9 cellular contexts compared by ENCODE assay signal in genomic region chr10:70169011-70169410, GRCh38. TPM values are rescaled to one million over a fixed set of nuclear protein-coding genes. Genes with fewer than 3 reads are reported as not detected.
DNase-seq lines count a peak whose midpoint lies in the region; ATAC-seq and TF ChIP-seq lines count a peak whose summit lies in the region.
"Had no signal": no experiment of that assay in that cellular context is flagged by ENCODE, and none has a peak within 500 bp of the region (broad histone marks: within the 10 kb centered on the region; RNA-seq: fewer than 3 reads in every experiment).

No MANE protein-coding gene starts in this region.

- DNase-seq in cardiac muscle cell (ENCODE audit: low read depth in 1 of 2, low spot score in 1 of 2) (no peak), left cardiac atrium (no peak), astrocyte of the cerebellum (ENCODE audit: low read depth) (no peak), lower leg skin (ENCODE audit: low spot score in 2 of 2) (no peak), upper lobe of left lung (no peak), NCI-H526 (lab: John Stamatoyannopoulos, UW) (no peak), medulla oblongata (ENCODE audit: extremely low spot score) (no peak)
- DNase-seq: activated CD4-positive, alpha-beta T cell treated with anti-CD3 and anti-CD28 coated beads, Interleukin-2, amount 50 U/mL, for 1 hour had no signal

- H3K4me1 ChIP-seq in cardiac muscle cell (ENCODE audit: low read depth) = peaks cover 3% of the 10 kb centered on the region
- peaks cover 40 to 58% (median 46%) of the 10 kb centered on the region in 4 donors for H3K4me1 ChIP-seq in upper lobe of left lung

- H3K27ac ChIP-seq in cardiac muscle cell = peak overlapping the region; percentile 93
- peak overlapping the region; percentile 94 to 99 (median 94) for H3K27ac ChIP-seq in upper lobe of left lung

- TF ChIP-seq EP300 in upper lobe of left lung (IDR thresholded peaks at IDR 0.05) = no peak

- no peak for TF ChIP-seq POLR2A in lower leg skin (IDR thresholded peaks at IDR 0.05)
- TF ChIP-seq POLR2A in upper lobe of left lung (IDR thresholded peaks at IDR 0.05) = no peak

- H3K9me3 ChIP-seq in cardiac muscle cell (ENCODE audit: low read depth) (no peaks in the 10 kb centered on the region), upper lobe of left lung (no peaks in the 10 kb centered on the region)

- in situ Hi-C loops in astrocyte of the cerebellum (cut with HindIII; ENCODE audit: low sequenced_read_pairs) = no loop called here

- 22% methylated on average over 2 of the region's 2 CpGs for WGBS in lower leg skin, 2 donors
- WGBS in upper lobe of left lung, 2 donors = 16 to 31% methylated on average over 2 of the region's 2 CpGs

- H3K27me3 ChIP-seq in cardiac muscle cell (no peaks in the 10 kb centered on the region), upper lobe of left lung (no peaks in the 10 kb centered on the region)

- H3K36me3 ChIP-seq in cardiac muscle cell (peaks cover 4% of the 10 kb centered on the region), upper lobe of left lung (peaks cover 0 to 18% (median 1%) of the 10 kb centered on the region in 4 donors)

- TF ChIP-seq CTCF in cardiac muscle cell (IDR thresholded peaks at IDR 0.05; ENCODE audit: low read depth, low read length) (no peak), astrocyte of the cerebellum (IDR thresholded peaks at IDR 0.05; ENCODE audit: low read depth, low read length, missing control alignments) (no peak), lower leg skin (IDR thresholded peaks at IDR 0.05) (no peak), upper lobe of left lung (IDR thresholded peaks at IDR 0.05) (no peak)

- H3K4me3 ChIP-seq in cardiac muscle cell (peak overlapping the region; percentile 90), astrocyte of the cerebellum (ENCODE audit: low read depth, low read length) (peak overlapping the region; percentile 98), lower leg skin (ENCODE audit: low read depth, poor library complexity, severe bottlenecking) (peak overlapping the region; percentile 67), upper lobe of left lung (peak overlapping the region in 3 of 4 donors; percentile 66 to 96 (median 70))

- no peak for ATAC-seq in left cardiac atrium
- no peak for ATAC-seq in upper lobe of left lung (ENCODE audit: low FRiP score in 2 of 2)
- ATAC-seq in HG02588 (IDR thresholded peaks at IDR 0.05; ENCODE audit: unreplicated experiment) = no peak

- intact Hi-C loops in left cardiac atrium (cut with DNase I) = no loop called here
- intact Hi-C loops in lower leg skin (cut with DNase I; ENCODE audit: low total_unique reads) = no loop called here

RNA-seq across cellular contexts. Expression of gene SAR1A, which starts 1.3 kb away (rescaled TPM):
- total RNA-seq in cardiac muscle cell (63.6 and 70.3 TPM in 2 replicates), left cardiac atrium (100 to 1,000 TPM; 114 to 126 TPM), lower leg skin (10 to 100 TPM; 36.7 to 59.2 (median 45.1) TPM), upper lobe of left lung (100 to 1,000 TPM in 4 of 6 donors, 10 to 100 TPM in 2; 34.3 to 130 (median 112) TPM)
- 77.8 and 86.0 TPM in 2 replicates for polyA plus RNA-seq in cardiac muscle cell

RNA-seq across cellular contexts. Expression of gene TYSND1, which starts 22.5 kb away (rescaled TPM):
- total RNA-seq in cardiac muscle cell (16.6 and 28.8 TPM in 2 replicates), left cardiac atrium (1 to 10 TPM; 6.3 to 8.5 TPM), lower leg skin (10 to 100 TPM; 39.8 to 47.4 (median 45.4) TPM), upper lobe of left lung (10 to 100 TPM in 5 of 6 donors, 1 to 10 TPM in 1; 9.1 to 23.0 (median 15.7) TPM)
- 19.0 and 20.4 TPM in 2 replicates for polyA plus RNA-seq in cardiac muscle cell

RNA-seq across cellular contexts. Expression of gene AIFM2, which starts 36.4 kb away (rescaled TPM):
- total RNA-seq in cardiac muscle cell (4.9 and 5.4 TPM in 2 replicates), left cardiac atrium (10 to 100 TPM; 19.3 to 20.7 TPM), lower leg skin (1 to 10 TPM; 6.3 to 8.2 (median 7.0) TPM), upper lobe of left lung (10 to 100 TPM; 12.0 to 21.0 (median 17.2) TPM)
- polyA plus RNA-seq in cardiac muscle cell = 6.6 and 9.3 TPM in 2 replicates
